Comparison of ENCODE assay signal across 16 cellular contexts in genomic region chr6:56752009-56752408, GRCh38.
DNase-seq lines count a peak whose midpoint lies in the region; ATAC-seq and TF ChIP-seq lines count a peak whose summit lies in the region.
"Had no signal": no experiment of that assay in that cellular context is flagged by ENCODE, and none has a peak within 500 bp of the region (broad histone marks: within the 10 kb centered on the region; RNA-seq: fewer than 3 reads in every experiment).

No MANE protein-coding gene starts in this region.

- H3K9ac ChIP-seq in HUES6 (ENCODE audit: low read length) (no peak overlapping the region), mammary epithelial cell (ENCODE audit: insufficient read depth, low read length) (no peak overlapping the region)

- H3K4me3 Mint-ChIP-seq in natural killer cell: no peak overlapping the region
- H3K4me3 Mint-ChIP-seq: activated CD4-positive, alpha-beta memory T cell treated with anti-CD3 and anti-CD28 coated beads for 36 hours; CD8-positive, alpha-beta T cell; naive thymus-derived CD8-positive, alpha-beta T cell had no signal

- peak; percentile 89 for DNase-seq in DMS79 (lab: John Stamatoyannopoulos, UW)
- peak; percentile 65 for DNase-seq in mammary epithelial cell
- DNase-seq in left lung: no peak
- DNase-seq in AG08396 (ENCODE audit: low spot score): no peak
- no peak for DNase-seq in G401 (ENCODE audit: low spot score)
- DNase-seq in natural killer cell: no peak
- DNase-seq in retina: no peak
- DNase-seq: activated CD4-positive, alpha-beta memory T cell treated with anti-CD3 and anti-CD28 coated beads for 36 hours; activated naive CD4-positive, alpha-beta T cell treated with anti-CD3 and anti-CD28 coated beads, Interleukin-2, amount 50 U/mL, for 16 hours; CD8-positive, alpha-beta T cell; KBM-7; naive thymus-derived CD8-positive, alpha-beta T cell; NCI-H774; stimulated activated naive CD8-positive, alpha-beta T cell treated with anti-CD3 and anti-CD28 coated beads, Interleukin-15, Interleukin-2, amounts not matched to agents 100 U/mL and 50 U/mL, for 24 hours; T-helper 1 cell had no signal

- no peaks in the 10 kb centered on the region for H3K4me1 Mint-ChIP-seq in natural killer cell
- H3K4me1 Mint-ChIP-seq: naive thymus-derived CD8-positive, alpha-beta T cell had no signal

- H4K20me1 ChIP-seq in mammary epithelial cell (ENCODE audit: insufficient read depth, low read length): no peaks in the 10 kb centered on the region

- H3K27me3 ChIP-seq in HUES6 (ENCODE audit: control insufficient read depth, insufficient read depth, low read length) (no peaks in the 10 kb centered on the region), mammary epithelial cell (ENCODE audit: insufficient read depth, low read length) (no peaks in the 10 kb centered on the region), left lung (no peaks in the 10 kb centered on the region)

- intact Hi-C loops in mammary epithelial cell (cut with micrococcal nuclease): no loop called here
- intact Hi-C loops in left lung (cut with DNase I): no loop called here
- intact Hi-C loops in natural killer cell (cut with micrococcal nuclease): no loop called here

- peaks cover 0 to 3% of the 10 kb centered on the region in 2 donors for H3K27me3 Mint-ChIP-seq in natural killer cell (ENCODE audit: low read depth in 2 of 2)
- H3K27me3 Mint-ChIP-seq: activated CD4-positive, alpha-beta memory T cell treated with anti-CD3 and anti-CD28 coated beads for 36 hours had no signal

- BruUV-seq in mammary epithelial cell (replicated peaks; lab: Mats Ljungman, UMichigan): no TSS peak

- H3K36me3 ChIP-seq in HUES6 (ENCODE audit: control insufficient read depth, insufficient read depth, low read length): no peaks in the 10 kb centered on the region
- H3K36me3 ChIP-seq in mammary epithelial cell (ENCODE audit: insufficient read depth, low read length): no peaks in the 10 kb centered on the region
- no peaks in the 10 kb centered on the region for H3K36me3 ChIP-seq in left lung

- no peaks in the 10 kb centered on the region for H3K9me3 Mint-ChIP-seq in natural killer cell
- H3K9me3 Mint-ChIP-seq: activated CD4-positive, alpha-beta memory T cell treated with anti-CD3 and anti-CD28 coated beads for 36 hours; CD8-positive, alpha-beta T cell; naive thymus-derived CD8-positive, alpha-beta T cell had no signal

- H3K4me2 ChIP-seq in mammary epithelial cell (ENCODE audit: insufficient read depth, low read depth, low read length): peak overlapping the region; percentile 58

- no peak overlapping the region for H3K27ac Mint-ChIP-seq in natural killer cell
- H3K27ac Mint-ChIP-seq: activated CD4-positive, alpha-beta memory T cell treated with anti-CD3 and anti-CD28 coated beads for 36 hours; CD8-positive, alpha-beta T cell; naive thymus-derived CD8-positive, alpha-beta T cell had no signal

- peaks cover 61% of the 10 kb centered on the region for H3K4me1 ChIP-seq in HUES6 (ENCODE audit: control insufficient read depth, insufficient read depth, low read length)
- H3K4me1 ChIP-seq in mammary epithelial cell (ENCODE audit: insufficient read depth, low read length): peaks cover 58% of the 10 kb centered on the region
- H3K4me1 ChIP-seq in left lung: peaks cover 16 to 18% of the 10 kb centered on the region in 2 donors

- H3K27ac ChIP-seq in HUES6 (ENCODE audit: low read depth, low read length) (peak overlapping the region; percentile 55), mammary epithelial cell (ENCODE audit: insufficient read depth, low read depth, low read length) (peak overlapping the region; percentile 46), left lung (peak overlapping the region; percentile 53 to 57)

- H3K36me3 Mint-ChIP-seq in natural killer cell: no peaks in the 10 kb centered on the region
- H3K36me3 Mint-ChIP-seq: activated CD4-positive, alpha-beta memory T cell treated with anti-CD3 and anti-CD28 coated beads for 36 hours; CD8-positive, alpha-beta T cell; naive thymus-derived CD8-positive, alpha-beta T cell had no signal

- dilution Hi-C loops in mammary epithelial cell (cut with HindIII; ENCODE audit: low sequenced_read_pairs): no loop called here

- CTCF ChIA-PET in mammary epithelial cell (lab: Charles Lee; ENCODE audit: low non-redundant PET): no interaction called here

- peaks cover 48% of the 10 kb centered on the region for H3K79me2 ChIP-seq in mammary epithelial cell (ENCODE audit: insufficient read depth, low read length)

- H3K9me3 ChIP-seq in HUES6 (ENCODE audit: control insufficient read depth, insufficient read depth, low read depth, low read length): no peaks in the 10 kb centered on the region
- H3K9me3 ChIP-seq in mammary epithelial cell (replicated peaks; ENCODE audit: insufficient read depth, low read length): no peaks in the 10 kb centered on the region
- no peaks in the 10 kb centered on the region for H3K9me3 ChIP-seq in left lung

- in situ Hi-C loops in mammary epithelial cell (cut with MboI; ENCODE audit: low sequenced_read_pairs in 2 of 2) (loop anchor here in 1 of 2 donors (10.0 kb wide), 1 partner anchor 47 kb away; no protein-coding TSS in a partner anchor), G401 (cut with HindIII; ENCODE audit: low sequenced_read_pairs) (no loop called here)

- ATAC-seq in left lung (peak; percentile 88), natural killer cell (no peak)
- ATAC-seq: CD8-positive, alpha-beta T cell; naive thymus-derived CD8-positive, alpha-beta T cell; stimulated activated naive CD8-positive, alpha-beta T cell treated with anti-CD3 and anti-CD28 coated beads, Interleukin-15, Interleukin-2, amounts not matched to agents 100 U/mL and 50 U/mL, for 24 hours had no signal

- H2AFZ ChIP-seq in mammary epithelial cell (ENCODE audit: low read depth, low read length): no peak overlapping the region

- TF ChIP-seq CTCF in mammary epithelial cell (conservative IDR thresholded peaks at IDR 0.05 in 1 of 2, IDR thresholded peaks at IDR 0.05 in 1 of 2; ENCODE audit: extremely low read depth in 1 of 2, insufficient read depth in 1 of 2, low read depth in 1 of 2, low read length in 2 of 2) (no peak), left lung (IDR thresholded peaks at IDR 0.05) (no peak), natural killer cell (IDR thresholded peaks at IDR 0.05) (no peak)

- H3K4me3 ChIP-seq in HUES6 (ENCODE audit: low read depth, low read length) (no peak overlapping the region), mammary epithelial cell (replicated peaks in 1 of 3; ENCODE audit: insufficient read depth in 1 of 3, low read depth in 2 of 3, low read length in 3 of 3) (no peak overlapping the region), left lung (no peak overlapping the region)

Comparison
In these comparisons a context has a peak if more than half of its experiments do, and no peak if none do; other contexts are left out.
1. DNase-seq: peak in DMS79 (single experiment) and mammary epithelial cell (single experiment); none in left lung (0 of 2), AG08396 (single experiment), G401 (single experiment), natural killer cell (single experiment) and retina (single experiment).
2. Peak in every context shown above with its lines, with median percentiles within 50 percentile points of each other: H3K27ac ChIP-seq.